ENCODE assay signal across 5 cellular contexts in genomic region chr4:144128673-144129072, GRCh38. TPM values are rescaled to one million over a fixed set of nuclear protein-coding genes. Genes with fewer than 3 reads are reported as not detected.
"Had no signal": no experiment of that assay in that cellular context is flagged by ENCODE, and none has a peak within 500 bp of the region (broad histone marks: within the 10 kb centered on the region; RNA-seq: fewer than 3 reads in every experiment).

No MANE protein-coding gene starts in this region.

RNA-seq across cellular contexts. Expression of gene GYPA, which starts 11.8 kb away (rescaled TPM):
- total RNA-seq: HepG2, HT-29, HT1080, IMR-90 had no signal
- polyA plus RNA-seq: HepG2, IgD-negative memory B cell, IMR-90 had no signal
